Comparison of ENCODE assay signal across 26 cellular contexts in the genomic region with DNA sequence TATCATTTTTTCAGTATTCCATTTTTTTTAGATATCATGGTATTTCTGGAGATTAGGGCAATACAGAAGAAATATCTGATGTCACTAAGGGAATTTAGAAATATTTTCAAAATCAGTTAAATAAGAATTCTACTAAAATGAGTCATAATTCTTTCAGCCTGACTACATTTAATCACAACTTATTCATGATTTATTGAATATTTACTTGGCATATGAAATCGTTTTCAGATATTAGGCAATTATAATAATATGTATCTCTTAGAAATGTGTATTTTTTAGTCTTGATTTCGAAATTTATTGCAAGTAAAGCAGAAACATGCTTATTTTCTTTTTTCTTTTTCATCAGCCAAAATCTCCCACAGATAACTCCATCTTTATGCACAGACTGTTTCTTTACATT.
"Had no signal": no experiment of that assay in that cellular context is flagged by ENCODE, and none has a peak within 500 bp of the region (broad histone marks: within the 10 kb centered on the region; RNA-seq: fewer than 3 reads in every experiment).

No MANE protein-coding gene starts in this region.

- H3K36me3 Mint-ChIP-seq: activated CD4-positive, alpha-beta memory T cell treated with anti-CD3 and anti-CD28 coated beads for 36 hours; activated naive CD8-positive, alpha-beta T cell had no signal

- H3K27ac Mint-ChIP-seq: activated B cell treated with CpG ODN at 0.5 μM for 24 hours; activated CD4-positive, alpha-beta memory T cell treated with anti-CD3 and anti-CD28 coated beads for 36 hours; activated CD4-positive, alpha-beta T cell treated with anti-CD3 and anti-CD28 coated beads, Interleukin-2, amount 10 ng/mL, durations not matched to agents 7 days and 5 days; activated naive CD4-positive, alpha-beta T cell treated with anti-CD3 and anti-CD28 coated beads for 36 hours; activated naive CD8-positive, alpha-beta T cell; activated T-helper 17 cell treated with anti-CD3 and anti-CD28 coated beads, Interleukin-2, amount 50 U/mL, for 72 hours; T-helper 17 cell had no signal

- H3K27me3 ChIP-seq: MG63, SJCRH30 had no signal

- H3K4me3 Mint-ChIP-seq: activated B cell treated with CpG ODN at 0.5 μM for 24 hours; activated CD4-positive, alpha-beta memory T cell treated with anti-CD3 and anti-CD28 coated beads for 36 hours; activated CD4-positive, alpha-beta T cell treated with anti-CD3 and anti-CD28 coated beads, Interleukin-2, amount 10 ng/mL, durations not matched to agents 7 days and 5 days; activated naive CD4-positive, alpha-beta T cell treated with anti-CD3 and anti-CD28 coated beads for 36 hours; activated naive CD8-positive, alpha-beta T cell; activated T-cell treated with anti-CD3 and anti-CD28 coated beads, Interleukin-2, amount 50 U/mL, for 4 hours; activated T-helper 17 cell treated with anti-CD3 and anti-CD28 coated beads, Interleukin-2, amount 50 U/mL, for 72 hours; T-helper 17 cell had no signal

- H3K9me3 Mint-ChIP-seq: activated CD4-positive, alpha-beta memory T cell treated with anti-CD3 and anti-CD28 coated beads for 36 hours; activated CD4-positive, alpha-beta T cell treated with anti-CD3 and anti-CD28 coated beads, Interleukin-2, amount 10 ng/mL, durations not matched to agents 7 days and 5 days; activated naive CD4-positive, alpha-beta T cell treated with anti-CD3 and anti-CD28 coated beads for 36 hours; activated T-cell treated with anti-CD3 and anti-CD28 coated beads, Interleukin-2, amount 50 U/mL, for 4 hours; activated T-helper 17 cell treated with anti-CD3 and anti-CD28 coated beads, Interleukin-2, amount 50 U/mL, for 72 hours had no signal

- H3K27me3 Mint-ChIP-seq: activated B cell treated with CpG ODN at 0.5 μM for 24 hours; activated CD4-positive, alpha-beta memory T cell treated with anti-CD3 and anti-CD28 coated beads for 36 hours; activated CD4-positive, alpha-beta T cell treated with anti-CD3 and anti-CD28 coated beads, Interleukin-2, amount 10 ng/mL, durations not matched to agents 7 days and 5 days; activated naive CD8-positive, alpha-beta T cell; activated T-helper 17 cell treated with anti-CD3 and anti-CD28 coated beads, Interleukin-2, amount 50 U/mL, for 72 hours; T-helper 17 cell had no signal

- H3K4me1 Mint-ChIP-seq: activated B cell treated with CpG ODN at 0.5 μM for 24 hours; activated CD4-positive, alpha-beta T cell treated with anti-CD3 and anti-CD28 coated beads, Interleukin-2, amount 10 ng/mL, durations not matched to agents 7 days and 5 days; activated T-helper 17 cell treated with anti-CD3 and anti-CD28 coated beads, Interleukin-2, amount 50 U/mL, for 72 hours; T-helper 17 cell had no signal

- H3K27ac ChIP-seq: RWPE1, SJCRH30 had no signal

- H3K9me3 ChIP-seq: MG63, SJCRH30 had no signal

- ATAC-seq: activated T-cell treated with anti-CD3 and anti-CD28 coated beads, Interleukin-2, amount 50 U/mL, for 4 hours; activated T-helper 17 cell treated with anti-CD3 and anti-CD28 coated beads, Interleukin-2, amount 50 U/mL, for 72 hours; Panc1; T-helper 17 cell had no signal

- H3K36me3 ChIP-seq: MG63, SJCRH30 had no signal

- H3K4me3 ChIP-seq: MG63, SJCRH30 had no signal

- DNase-seq: activated B cell treated with CpG ODN at 0.5 μM for 24 hours; activated CD4-positive, alpha-beta memory T cell treated with anti-CD3 and anti-CD28 coated beads for 36 hours; activated CD4-positive, alpha-beta T cell treated with anti-CD3 and anti-CD28 coated beads for 1 hour; activated CD4-positive, alpha-beta T cell treated with anti-CD3 and anti-CD28 coated beads, Interleukin-2, amount 10 ng/mL, durations not matched to agents 7 days and 5 days; activated CD8-positive, alpha-beta memory T cell treated with anti-CD3 and anti-CD28 coated beads for 24 hours; activated gamma-delta T cell; activated naive CD4-positive, alpha-beta T cell treated with anti-CD3 and anti-CD28 coated beads for 36 hours; activated T-cell treated with anti-CD3 and anti-CD28 coated beads, Interleukin-2, amount 50 U/mL, for 4 hours; anterior cingulate cortex; cerebellar nuclear complex; MG63; NCI-H1105; NCI-H1436; NCI-H1694 treated with DMSO at 0.1 percent for 48 hours; NCI-H2029 treated with DMSO at 0.1 percent for 48 hours; NCI-H345; NCI-H510A; NCI-H526 treated with DMSO at 0.1 percent for 48 hours; Right ventricle myocardium superior; T-helper 17 cell; T-helper 9 cell had no signal
